Comparison of ENCODE assay signal across 9 cellular contexts in genomic region chr2:219441451-219442205, GRCh38. TPM values are rescaled to one million over a fixed set of nuclear protein-coding genes. Genes with fewer than 3 reads are reported as not detected.
A peak's percentile ranks its signal among the peaks of the same experiment; 100 is the strongest.
DNase-seq lines count a peak whose midpoint lies in the region; ATAC-seq and TF ChIP-seq lines count a peak whose summit lies in the region.
"Had no signal": no experiment of that assay in that cellular context is flagged by ENCODE, and none has a peak within 500 bp of the region (broad histone marks: within the 10 kb centered on the region; RNA-seq: fewer than 3 reads in every experiment).

No MANE protein-coding gene starts in this region.

- peak; percentile 81 for ATAC-seq in left lung
- no peak for ATAC-seq in GM21737 (IDR thresholded peaks at IDR 0.05; ENCODE audit: unreplicated experiment)
- no peak for ATAC-seq in GM18870 (IDR thresholded peaks at IDR 0.05; ENCODE audit: unreplicated experiment)

- intact Hi-C loops in left lung (cut with DNase I), result no loop called here

- H3K4me3 ChIP-seq in HUES6 (ENCODE audit: low read depth, low read length) (peak overlapping the region; percentile 77), coronary artery (peak overlapping the region; percentile 83), left lung (peak overlapping the region; percentile 38 to 40)

- DNase-seq in AG08396 (ENCODE audit: low spot score) (peak; percentile 89), coronary artery (ENCODE audit: low spot score) (no peak), left lung (peak in 1 of 2 donors; percentile 47)
- peak; percentile 29 for DNase-seq in activated CD4-positive, alpha-beta T cell treated with anti-CD3 and anti-CD28 coated beads for 24 hours (ENCODE audit: low read depth in 2 of 2)
- peak; percentile 42 to 51 for DNase-seq in stimulated activated CD8-positive, alpha-beta memory T cell treated with anti-CD3 and anti-CD28 coated beads, Interleukin-15, amount 100 ng/mL, for 4 hours (ENCODE audit: low read depth in 2 of 2)

- H3K9ac ChIP-seq in HUES6 (ENCODE audit: low read length), result no peak overlapping the region

- no peak for TF ChIP-seq CTCF in coronary artery (IDR thresholded peaks at IDR 0.05)
- no peak for TF ChIP-seq CTCF in left lung (IDR thresholded peaks at IDR 0.05)

- peaks cover 17% of the 10 kb centered on the region for H3K4me1 ChIP-seq in HUES6 (ENCODE audit: control insufficient read depth, insufficient read depth, low read length)
- H3K4me1 ChIP-seq in left lung, result peaks cover 0 to 13% of the 10 kb centered on the region in 2 donors

- H3K36me3 ChIP-seq in HUES6 (ENCODE audit: control insufficient read depth, insufficient read depth, low read length) (no peaks in the 10 kb centered on the region), left lung (no peaks in the 10 kb centered on the region)

- no peaks in the 10 kb centered on the region for H3K9me3 ChIP-seq in HUES6 (ENCODE audit: control insufficient read depth, insufficient read depth, low read depth, low read length)
- no peaks in the 10 kb centered on the region for H3K9me3 ChIP-seq in left lung

- H3K27ac ChIP-seq in HUES6 (ENCODE audit: low read depth, low read length) (no peak overlapping the region), coronary artery (peak overlapping the region; percentile 98 to 99), left lung (no peak overlapping the region)

- H3K27me3 ChIP-seq in HUES6 (ENCODE audit: control insufficient read depth, insufficient read depth, low read length) (peaks cover 50% of the 10 kb centered on the region), left lung (peaks cover 10 to 92% of the 10 kb centered on the region in 2 donors)

RNA-seq across cellular contexts. Expression of gene SPEG, which starts 7.0 kb away (rescaled TPM):
- total RNA-seq in left lung, result 10 to 100 TPM in 1 of 2 donors, 1 to 10 TPM in 1; 7.3 to 11.7 TPM

RNA-seq across cellular contexts. Expression of gene DES, which starts 23.5 kb away (rescaled TPM):
- total RNA-seq in left lung, result 100 to 1,000 TPM in 1 of 2 donors, 10 to 100 TPM in 1; 32.0 to 101 TPM
- total RNA-seq: pulmonary artery endothelial cell had no signal

RNA-seq across cellular contexts. Expression of gene DNPEP, which starts 53.9 kb away (rescaled TPM):
- total RNA-seq in left lung, result 10 to 100 TPM; 41.6 to 62.9 TPM

RNA-seq across cellular contexts. Expression of gene GMPPA, which starts 57.1 kb away (rescaled TPM):
- 10 to 100 TPM; 43.7 to 50.1 TPM for total RNA-seq in left lung

Comparison
In these comparisons a context has a peak if more than half of its experiments do, and no peak if none do; other contexts are left out.
1. H3K27ac ChIP-seq: peak in coronary artery (2 of 2); none in HUES6 (single experiment) and left lung (0 of 2).
2. Peak in every context shown above with its lines, with median percentiles within 50 percentile points of each other: H3K4me3 ChIP-seq.